ENCODE assay signal across 26 cellular contexts in genomic region chr6:146673069-146673468, GRCh38.
"Had no signal": no experiment of that assay in that cellular context is flagged by ENCODE, and none has a peak within 500 bp of the region (broad histone marks: within the 10 kb centered on the region; RNA-seq: fewer than 3 reads in every experiment).

No MANE protein-coding gene starts in this region.

- ATAC-seq: stimulated activated effector memory CD8-positive, alpha-beta T cell treated with anti-CD3 and anti-CD28 coated beads, Interleukin-12 subunit alpha, Interleukin-12 subunit beta, amount 100 ng/mL, for 72 hours; stimulated activated memory B cell treated with anti-CD40 and anti-IgM and Interleukin-4, amounts not matched to agents 10 μg/mL and 1 μg/mL and 100 μg/mL, for 72 hours; stimulated activated naive B cell treated with anti-CD40 and anti-IgM and Interleukin-4, amounts not matched to agents 10 μg/mL and 1 μg/mL and 100 μg/mL, for 72 hours; stimulated activated naive CD8-positive, alpha-beta T cell treated with anti-CD3 and anti-CD28 coated beads, Interleukin-15, amount 100 ng/mL, for 72 hours; stimulated activated naive CD8-positive, alpha-beta T cell treated with anti-CD3 and anti-CD28 coated beads, Interleukin-15, Interleukin-2, amounts not matched to agents 100 U/mL and 50 U/mL, for 24 hours; upper lobe of right lung had no signal

- H3K4me3 ChIP-seq: stomach, suprapubic skin, testis, thoracic aorta, thyroid gland, tibial artery, tibial nerve, transverse colon, upper lobe of left lung, upper lobe of right lung, uterus, vagina had no signal

- H3K4me1 ChIP-seq: stomach, suprapubic skin, testis, thyroid gland, tibial artery, tibial nerve, transverse colon, upper lobe of left lung, upper lobe of right lung, uterus, vagina had no signal

- FAIRE-seq: urothelium cell line had no signal

- H3K36me3 ChIP-seq: stomach, suprapubic skin, thoracic aorta, thyroid gland, tibial artery, tibial nerve, transverse colon, upper lobe of left lung, upper lobe of right lung, uterus, vagina had no signal

- H3K27ac ChIP-seq: stomach, suprapubic skin, testis, thoracic aorta, thyroid gland, tibial artery, tibial nerve, transverse colon, upper lobe of left lung, upper lobe of right lung, uterus, vagina had no signal

- H3K9me3 ChIP-seq: stomach, suprapubic skin, testis, thoracic aorta, thyroid gland, tibial artery, tibial nerve, transverse colon, upper lobe of left lung, upper lobe of right lung, uterus, vagina had no signal

- H3K27me3 ChIP-seq: stomach, suprapubic skin, testis, thyroid gland, tibial artery, tibial nerve, transverse colon, upper lobe of left lung, upper lobe of right lung, uterus, vagina had no signal

- DNase-seq: stimulated activated CD4-positive, alpha-beta T cell treated with anti-CD3 and anti-CD28 coated beads, Interleukin-2, amount 100 ng/mL, for 48 hours; stimulated activated CD4-positive, alpha-beta T cell treated with anti-CD3 and anti-CD28 coated beads, Interleukin-4, amount 100 ng/mL, for 1 hour; stimulated activated CD4-positive, alpha-beta T cell treated with anti-CD3 and anti-CD28 coated beads, Interleukin-4, amount 100 ng/mL, for 24 hours; stimulated activated CD4-positive, alpha-beta T cell treated with anti-CD3 and anti-CD28 coated beads, Interleukin-4, amount 100 ng/mL, for 4 hours; stimulated activated CD8-positive, alpha-beta memory T cell treated with anti-CD3 and anti-CD28 coated beads, Interleukin-4, amount 100 ng/mL, for 48 hours; stimulated activated naive B cell treated with anti-CD40 and anti-IgM and Interleukin-4, amounts not matched to agents 10 μg/mL and 1 μg/mL and 100 μg/mL, for 72 hours; stimulated activated naive CD4-positive, alpha-beta T cell; stimulated activated naive CD4-positive, alpha-beta T cell treated with Interleukin-2 at 50 U/mL for 16 hours; stimulated activated naive CD8-positive, alpha-beta T cell treated with anti-CD3 and anti-CD28 coated beads, Interleukin-15, amount 100 ng/mL, for 72 hours; stimulated activated naive CD8-positive, alpha-beta T cell treated with anti-CD3 and anti-CD28 coated beads, Interleukin-15, Interleukin-2, amounts not matched to agents 100 U/mL and 50 U/mL, for 24 hours; stomach; substantia nigra; testis; thyroid gland; tibial artery; transverse colon; upper lobe of left lung; upper lobe of right lung; uterus had no signal
